15 cellular contexts compared by ENCODE assay signal in the genomic region with DNA sequence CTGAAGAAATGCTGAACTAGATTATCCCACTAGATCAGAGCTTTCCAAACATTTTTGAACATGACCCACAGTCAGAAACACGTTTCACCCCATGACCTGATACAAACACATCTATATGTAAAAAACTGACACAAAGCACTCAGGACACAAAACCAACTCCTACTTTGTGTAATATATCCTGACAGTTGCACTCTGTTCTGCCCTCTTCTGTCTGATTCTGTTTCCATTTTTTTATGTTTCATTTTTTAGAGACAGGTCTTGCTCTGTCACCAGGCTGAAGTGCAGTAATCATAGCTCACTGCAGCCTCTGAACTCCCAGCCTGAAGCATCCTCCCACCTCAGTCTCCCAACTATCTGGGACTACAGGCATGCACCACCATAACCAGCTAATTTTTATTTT. TPM values are rescaled to one million over a fixed set of nuclear protein-coding genes. Genes with fewer than 3 reads are reported as not detected.
DNase-seq lines count a peak whose midpoint lies in the region; ATAC-seq and TF ChIP-seq lines count a peak whose summit lies in the region.
"Had no signal": no experiment of that assay in that cellular context is flagged by ENCODE, and none has a peak within 500 bp of the region (broad histone marks: within the 10 kb centered on the region; RNA-seq: fewer than 3 reads in every experiment).

No MANE protein-coding gene starts in this region.

- no peaks in the 10 kb centered on the region for H3F3A ChIP-seq in Loucy (ENCODE audit: low read depth)

- H3K9me3 ChIP-seq in Loucy (ENCODE audit: insufficient read depth, low read depth, low read length), result no peaks in the 10 kb centered on the region

- peak overlapping the region; percentile 21 for H3K9ac ChIP-seq in Loucy (ENCODE audit: low read depth, low read length, poor library complexity, severe bottlenecking)
- H3K9ac ChIP-seq: KMS-11 had no signal

- intact Hi-C loops in Right ventricle myocardium inferior (cut with DNase I) (no loop called here), left ventricle myocardium superior (cut with micrococcal nuclease) (loop anchor here (10.0 kb wide), 1 partner anchor 234 kb away; no protein-coding TSS in a partner anchor)

- H4K20me1 ChIP-seq in Loucy (ENCODE audit: insufficient read depth, low read length, poor library complexity, severe bottlenecking), result no peaks in the 10 kb centered on the region

- H3K4me2 ChIP-seq in Loucy (ENCODE audit: low read depth, low read length, poor library complexity, severe bottlenecking), result no peak overlapping the region
- H3K4me2 ChIP-seq: KMS-11 had no signal

- H3K36me3 ChIP-seq in Loucy (ENCODE audit: insufficient read depth, low read length), result no peaks in the 10 kb centered on the region
- H3K36me3 ChIP-seq: transverse colon had no signal

- H3K79me2 ChIP-seq in Loucy (ENCODE audit: insufficient read depth, low read length), result no peaks in the 10 kb centered on the region

- H3K4me1 ChIP-seq in Loucy (ENCODE audit: insufficient read depth, low read length, poor library complexity, severe bottlenecking), result peaks cover 12% of the 10 kb centered on the region
- H3K4me1 ChIP-seq: transverse colon had no signal

- H3K4me3 ChIP-seq in Loucy (ENCODE audit: low read length, poor library complexity, severe bottlenecking), result no peak overlapping the region
- H3K4me3 ChIP-seq: transverse colon had no signal

- DNase-seq in Right ventricle myocardium inferior (ENCODE audit: missing footprints) (no peak), left ventricle myocardium superior (no peak), NCI-H2081 (lab: John Stamatoyannopoulos, UW) (no peak), Kasumi-1 (lab: John Stamatoyannopoulos, UW) (no peak), NCI-H2107 treated with DMSO at 0.1 percent for 48 hours (lab: John Stamatoyannopoulos, UW; ENCODE audit: unreplicated experiment) (no peak)
- peak; percentile 11 for DNase-seq in central memory CD4-positive, alpha-beta T cell
- no peak for DNase-seq in stimulated activated naive CD8-positive, alpha-beta T cell treated with anti-CD3 and anti-CD28 coated beads, Interleukin-15, Interleukin-2, amounts not matched to agents 100 U/mL and 50 U/mL, for 24 hours
- DNase-seq: activated CD8-positive, alpha-beta memory T cell treated with anti-CD3 and anti-CD28 coated beads, Interleukin-2, amount 50 U/mL, for 4 hours; amniotic stem cell; NCI-H1694 treated with DMSO at 0.1 percent for 48 hours; NCI-H82; SHP77 treated with DMSO at 0.1 percent for 48 hours; transverse colon had no signal

- ATAC-seq in Right ventricle myocardium inferior (peak; percentile 12), left ventricle myocardium superior (no peak)
- ATAC-seq in stimulated activated naive CD8-positive, alpha-beta T cell treated with anti-CD3 and anti-CD28 coated beads, Interleukin-15, Interleukin-2, amounts not matched to agents 100 U/mL and 50 U/mL, for 24 hours, result peak; percentile 57

- H2AFZ ChIP-seq in Loucy (ENCODE audit: low read length), result peak overlapping the region; percentile 44; the same call in 1 of the 2 replicates

- H3K27me3 ChIP-seq in Loucy (ENCODE audit: insufficient read depth, low read length, poor library complexity, severe bottlenecking), result no peaks in the 10 kb centered on the region

- TF ChIP-seq CTCF in Loucy (conservative IDR thresholded peaks at IDR 0.05; ENCODE audit: low read length), result peak; percentile 53

- no peaks in the 10 kb centered on the region for H3K9me2 ChIP-seq in Loucy (replicated peaks; ENCODE audit: low read depth, low read length)

RNA-seq across cellular contexts. Expression of gene RFTN1, which starts 15.8 kb away (rescaled TPM):
- total RNA-seq in Right ventricle myocardium inferior, result 26.8 TPM
- 25.0 TPM for total RNA-seq in left ventricle myocardium superior
